Comparison of ENCODE assay signal across 8 cellular contexts in the genomic region with DNA sequence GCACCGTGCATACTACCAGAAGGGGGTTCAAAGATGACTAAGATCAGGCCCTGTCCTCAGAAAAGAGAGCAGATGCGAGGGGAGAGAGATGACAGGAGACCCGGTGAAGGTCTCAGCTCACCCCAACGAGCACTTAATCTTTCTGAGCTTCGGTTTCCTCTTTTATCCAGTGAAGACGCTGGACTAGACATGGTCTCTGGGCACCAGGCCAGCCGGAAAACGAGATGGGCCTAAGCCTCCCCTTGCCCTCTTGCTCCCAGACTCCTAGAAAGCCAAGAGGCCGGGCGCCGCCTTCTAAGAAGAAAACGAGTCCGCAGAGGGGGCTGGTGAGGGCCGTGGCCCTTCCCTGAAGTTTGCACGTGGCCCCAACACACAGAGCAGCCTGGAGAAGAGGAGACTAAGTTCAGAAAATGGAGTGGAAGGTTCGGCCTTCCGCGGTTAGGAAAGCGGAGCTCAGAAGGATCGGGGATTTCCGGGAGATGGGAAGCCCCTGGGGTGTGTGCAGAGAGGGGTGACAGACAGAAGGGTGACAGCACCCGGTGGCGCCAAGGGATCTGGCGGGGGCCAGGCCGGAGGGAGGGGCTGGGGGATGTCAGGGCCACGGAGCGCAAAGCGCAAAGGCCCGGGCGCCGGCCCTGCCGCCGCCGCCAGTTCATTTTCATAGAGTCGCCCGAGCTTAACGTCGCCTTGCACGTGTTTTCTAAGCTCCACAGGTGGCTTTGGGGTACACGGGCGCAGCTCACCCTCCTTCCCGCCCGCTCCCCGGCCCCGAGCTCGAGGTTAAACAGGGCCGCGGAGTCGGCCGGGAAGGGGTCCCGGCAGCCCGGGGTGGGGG. TPM values are rescaled to one million over a fixed set of nuclear protein-coding genes. Genes with fewer than 3 reads are reported as not detected.
DNase-seq lines count a peak whose midpoint lies in the region; ATAC-seq and TF ChIP-seq lines count a peak whose summit lies in the region.

No MANE protein-coding gene starts in this region.

- no peaks in the 10 kb centered on the region for H3K4me1 ChIP-seq in endodermal cell (ENCODE audit: control insufficient read depth, insufficient read depth, low read length)

- H3K9me3 ChIP-seq in SK-N-MC (ENCODE audit: low read depth, low read length) (no peaks in the 10 kb centered on the region), endodermal cell (ENCODE audit: control insufficient read depth, low read length) (no peaks in the 10 kb centered on the region)

- POLR2A ChIA-PET in RWPE1 (lab: Yijun Ruan, JAX; ENCODE audit: low non-redundant PET), result interaction anchor here (0.6 kb wide), 1 partner anchor 335 kb away, joined by 3 read pairs; a partner anchor contains a TSS

- peaks cover 7% of the 10 kb centered on the region for H3K9me3 Mint-ChIP-seq in endodermal cell
- H3K9me3 Mint-ChIP-seq in osteocyte (ENCODE audit: unreplicated experiment), result no peaks in the 10 kb centered on the region

- H3K36me3 Mint-ChIP-seq in endodermal cell (ENCODE audit: low read depth) (no peaks in the 10 kb centered on the region), osteocyte (ENCODE audit: unreplicated experiment) (peaks cover 3% of the 10 kb centered on the region)

- H3K9ac ChIP-seq in SK-N-MC (ENCODE audit: insufficient read length) (no peak overlapping the region), endodermal cell (ENCODE audit: extremely low read depth, low read length, poor library complexity, severe bottlenecking) (no peak overlapping the region)

- peak; percentile 38 for ATAC-seq in GM21619 (IDR thresholded peaks at IDR 0.05; ENCODE audit: unreplicated experiment)

- H3K4me1 Mint-ChIP-seq in endodermal cell (peaks cover 17% of the 10 kb centered on the region), osteocyte (ENCODE audit: unreplicated experiment) (peaks cover 20% of the 10 kb centered on the region)

- peaks cover 61% of the 10 kb centered on the region for H3K27me3 ChIP-seq in endodermal cell (ENCODE audit: control insufficient read depth, insufficient read depth, low read length, poor library complexity, severe bottlenecking)

- H3K27ac ChIP-seq in SK-N-MC, result no peak overlapping the region
- no peak overlapping the region for H3K27ac ChIP-seq in endodermal cell (ENCODE audit: low read depth, low read length)
- no peak overlapping the region for H3K27ac ChIP-seq in RWPE1

- no peaks in the 10 kb centered on the region for H3K36me3 ChIP-seq in SK-N-MC (ENCODE audit: insufficient read depth, low read length)
- no peaks in the 10 kb centered on the region for H3K36me3 ChIP-seq in endodermal cell (ENCODE audit: control insufficient read depth, insufficient read depth, low read length)

- H3K27ac Mint-ChIP-seq in endodermal cell (peak overlapping the region; percentile 7), osteocyte (ENCODE audit: unreplicated experiment) (no peak overlapping the region)

- CTCF ChIA-PET in RWPE1 (lab: Yijun Ruan, JAX), result interaction anchor here (0.5 to 0.6 kb wide), 2 partner anchors 9 to 262 kb away, joined by 3 read pairs; no protein-coding TSS in a partner anchor

- 31 to 45% methylated on average over 20 to 52 of the region's 52 CpGs for WGBS in endodermal cell (ENCODE audit: insufficient coverage in 1 of 2, insufficient read length in 1 of 2), 2 experiments

- DNase-seq in G401 (ENCODE audit: low spot score), result peak; percentile 26
- no peak for DNase-seq in SK-N-MC (ENCODE audit: low read depth, low spot score)
- peak; percentile 77 for DNase-seq in endodermal cell
- no peak for DNase-seq in osteocyte (ENCODE audit: extremely low spot score, unreplicated experiment)
- no peak for DNase-seq in SHP77 treated with DMSO at 0.1 percent for 48 hours (lab: John Stamatoyannopoulos, UW)
- no peak for DNase-seq in RWPE1 (ENCODE audit: low spot score)
- no peak for DNase-seq in D341Med (ENCODE audit: low spot score)

- in situ Hi-C loops in G401 (cut with HindIII; ENCODE audit: low sequenced_read_pairs), result no loop called here

- TF ChIP-seq CTCF in endodermal cell (conservative IDR thresholded peaks at IDR 0.05) (no peak), osteocyte (IDR thresholded peaks at IDR 0.05) (no peak), RWPE1 (conservative IDR thresholded peaks at IDR 0.05; ENCODE audit: low read depth) (no peak)

- H3K27me3 Mint-ChIP-seq in endodermal cell (ENCODE audit: insufficient read depth) (peaks cover 70% of the 10 kb centered on the region), osteocyte (ENCODE audit: unreplicated experiment) (peaks cover 43% of the 10 kb centered on the region)

- H3K4me3 ChIP-seq in SK-N-MC (peak overlapping the region; percentile 40), endodermal cell (ENCODE audit: low read length) (peak overlapping the region; percentile 66)

- H3K4me3 Mint-ChIP-seq in endodermal cell, result peak overlapping the region; percentile 66
- H3K4me3 Mint-ChIP-seq in osteocyte (ENCODE audit: unreplicated experiment), result peak overlapping the region; percentile 66

RNA-seq across cellular contexts. Expression of a gene that starts 42.1 kb away (rescaled TPM):
- total RNA-seq in G401 (2014; rRNA removed; shearing (Covaris generic)), result not detected in 2 replicates
- total RNA-seq in endodermal cell, result under 1 TPM in 1 of 2 donors, not detected in 1; 0.62 TPM
- polyA plus RNA-seq in endodermal cell (2013, experiment 1 of 2), result not detected
- not detected for polyA plus RNA-seq in endodermal cell (2013, experiment 2 of 2)
- not detected in 2 replicates for total RNA-seq in osteocyte

RNA-seq across cellular contexts. Expression of a gene that starts 48.4 kb away (rescaled TPM):
- 118 and 128 TPM in 2 replicates for total RNA-seq in G401 (2014; rRNA removed; shearing (Covaris generic))
- total RNA-seq in endodermal cell (10 to 100 TPM; 51.1 to 58.7 TPM), osteocyte (110 and 114 TPM in 2 replicates)
- 52.8 TPM for polyA plus RNA-seq in endodermal cell (2013, experiment 1 of 2)
- polyA plus RNA-seq in endodermal cell (2013, experiment 2 of 2), result 56.2 TPM

RNA-seq across cellular contexts. Expression of a gene that starts 51.3 kb away (rescaled TPM):
- 0.17 TPM in 1 of 2 replicates, not detected in the other for total RNA-seq in G401 (2014; rRNA removed; shearing (Covaris generic))
- not detected for total RNA-seq in endodermal cell
- 0.32 TPM for polyA plus RNA-seq in endodermal cell (2013, experiment 1 of 2)
- polyA plus RNA-seq in endodermal cell (2013, experiment 2 of 2), result 0.33 TPM
- total RNA-seq in osteocyte, result not detected in 2 replicates

Comparison
In these comparisons a context has a peak if more than half of its experiments do, and no peak if none do; other contexts are left out.
1. DNase-seq: peak in G401 (single experiment) and endodermal cell (single experiment); none in SK-N-MC (single experiment), osteocyte (single experiment), SHP77 treated with DMSO at 0.1 percent for 48 hours (single experiment), RWPE1 (single experiment) and D341Med (single experiment).